In genomic region chr11:108561535-108561991, GRCh38 we compare ENCODE assay signal across 16 cellular contexts. TPM values are rescaled to one million over a fixed set of nuclear protein-coding genes. Genes with fewer than 3 reads are reported as not detected.
DNase-seq lines count a peak whose midpoint lies in the region; ATAC-seq and FAIRE-seq lines count a peak whose summit lies in the region.
"Had no signal": no experiment of that assay in that cellular context is flagged by ENCODE, and none has a peak within 500 bp of the region (broad histone marks: within the 10 kb centered on the region; RNA-seq: fewer than 3 reads in every experiment).

No MANE protein-coding gene starts in this region.

- no peak overlapping the region for H3K4me3 ChIP-seq in ACC112 (ENCODE audit: low read depth, low read length)
- H3K4me3 ChIP-seq in mesendoderm (ENCODE audit: low read length), result no peak overlapping the region
- H3K4me3 ChIP-seq: coronary artery, gastrocnemius medialis had no signal

- DNase-seq in LHCN-M2 (ENCODE audit: low read depth) (peak; percentile 58), dedifferentiated amniotic fluid mesenchymal stem cell (ENCODE audit: extremely low spot score) (peak; percentile 39), mesendoderm (peak; percentile 55), Ammon's horn (ENCODE audit: low spot score) (no peak), frontal cortex (ENCODE audit: low spot score in 2 of 2) (no peak)
- no peak for DNase-seq in activated CD4-positive, alpha-beta T cell treated with anti-CD3 and anti-CD28 coated beads, Interleukin-2, amount 50 U/mL, for 48 hours
- DNase-seq: activated CD8-positive, alpha-beta memory T cell treated with anti-CD3 and anti-CD28 coated beads, Interleukin-2, amount 10 ng/mL, durations not matched to agents 7 days and 5 days; Calu3; gastrocnemius medialis; kidney; NK-92 treated with Interleukin-12 subunit alpha and Interleukin-12 subunit beta, amount 100 ng/mL, for 24 hours had no signal

- no peak overlapping the region for H3K9ac ChIP-seq in mesendoderm (ENCODE audit: low read length)

- H3K4me2 ChIP-seq in mesendoderm (ENCODE audit: low read length), result no peak overlapping the region

- H2BK120ac ChIP-seq in mesendoderm (ENCODE audit: low read depth, low read length), result no peak overlapping the region

- no peak for FAIRE-seq in frontal cortex (lab: Jason Lieb, UNC)
- FAIRE-seq: kidney had no signal

- H3K79me2 ChIP-seq in ACC112 (ENCODE audit: control insufficient read depth, insufficient read depth, low read length, unreplicated experiment) (no peaks in the 10 kb centered on the region), mesendoderm (ENCODE audit: control insufficient read depth, insufficient read depth, low read length) (no peaks in the 10 kb centered on the region)

- H3K4me1 ChIP-seq in ACC112 (ENCODE audit: control insufficient read depth, insufficient read depth, low read length, unreplicated experiment) (peaks cover 41% of the 10 kb centered on the region), mesendoderm (ENCODE audit: control insufficient read depth, low read depth, low read length) (no peaks in the 10 kb centered on the region)
- H3K4me1 ChIP-seq: gastrocnemius medialis had no signal

- H3K27ac ChIP-seq in ACC112 (ENCODE audit: low read depth, low read length) (no peak overlapping the region), mesendoderm (ENCODE audit: low read depth, low read length) (no peak overlapping the region)
- H3K27ac ChIP-seq: gastrocnemius medialis, VCaP had no signal

- no peak overlapping the region for H4K8ac ChIP-seq in mesendoderm (ENCODE audit: low read depth, low read length)

- H3K36me3 ChIP-seq in ACC112 (ENCODE audit: insufficient read depth, low read length) (no peaks in the 10 kb centered on the region), mesendoderm (ENCODE audit: control insufficient read depth, insufficient read depth, low read length) (no peaks in the 10 kb centered on the region)
- H3K36me3 ChIP-seq: gastrocnemius medialis had no signal

- no peak for ATAC-seq in HG02852 (IDR thresholded peaks at IDR 0.05; ENCODE audit: unreplicated experiment)
- ATAC-seq: activated CD8-positive, alpha-beta memory T cell treated with anti-CD3 and anti-CD28 coated beads, Interleukin-2, amount 10 ng/mL, durations not matched to agents 7 days and 5 days; gastrocnemius medialis had no signal

- no peak overlapping the region for H2BK5ac ChIP-seq in mesendoderm (ENCODE audit: low read length)

- no peak overlapping the region for H2BK15ac ChIP-seq in mesendoderm (replicated peaks; ENCODE audit: low read depth)

- no peaks in the 10 kb centered on the region for H3K79me1 ChIP-seq in mesendoderm (ENCODE audit: low read length)

- no peaks in the 10 kb centered on the region for H3K27me3 ChIP-seq in ACC112 (ENCODE audit: insufficient read depth, low read length)
- H3K27me3 ChIP-seq in mesendoderm (ENCODE audit: insufficient read depth, low read length, poor library complexity), result no peaks in the 10 kb centered on the region
- H3K27me3 ChIP-seq: gastrocnemius medialis had no signal

- H3K4ac ChIP-seq in mesendoderm (ENCODE audit: low read depth, low read length), result no peak overlapping the region

- no peak overlapping the region for H3K56ac ChIP-seq in mesendoderm (ENCODE audit: low read length)

- WGBS in mesendoderm (ENCODE audit: extremely low coverage, insufficient coverage, low lambda C conversion rate), result no CpG with 5 or more reads among the region's 3 CpGs

- H3K23ac ChIP-seq in mesendoderm (ENCODE audit: low read length), result no peak overlapping the region

- no peak overlapping the region for H4K5ac ChIP-seq in mesendoderm (ENCODE audit: low read length)

- H2AFZ ChIP-seq in ACC112 (ENCODE audit: low read length, unreplicated experiment), result peak overlapping the region; percentile 34

- H2AK5ac ChIP-seq in mesendoderm (ENCODE audit: low read length), result no peak overlapping the region

- no peak overlapping the region for H3K18ac ChIP-seq in mesendoderm (ENCODE audit: low read length)

RNA-seq across cellular contexts. Expression of gene EXPH5, which starts 32.0 kb away (rescaled TPM):
- total RNA-seq in LHCN-M2 (2014; rRNA removed), result 5.2 and 5.5 TPM in 2 replicates
- 1.2 TPM for polyA plus RNA-seq in LHCN-M2 (2012)
- 1.1 TPM for polyA plus RNA-seq in mesendoderm (2013, experiment 1 of 2)
- polyA plus RNA-seq in mesendoderm (2013, experiment 2 of 2), result 0.97 TPM
- total RNA-seq in frontal cortex, result under 0.01 TPM
- polyA plus RNA-seq: neural cell had no signal

Comparison
In these comparisons a context has a peak if more than half of its experiments do, and no peak if none do; other contexts are left out.
1. DNase-seq: peak in LHCN-M2 (single experiment), dedifferentiated amniotic fluid mesenchymal stem cell (single experiment) and mesendoderm (single experiment); none in activated CD4-positive, alpha-beta T cell treated with anti-CD3 and anti-CD28 coated beads, Interleukin-2, amount 50 U/mL, for 48 hours (0 of 2), Ammon's horn (single experiment) and frontal cortex (0 of 2).